8 cellular contexts compared by ENCODE assay signal in the genomic region with DNA sequence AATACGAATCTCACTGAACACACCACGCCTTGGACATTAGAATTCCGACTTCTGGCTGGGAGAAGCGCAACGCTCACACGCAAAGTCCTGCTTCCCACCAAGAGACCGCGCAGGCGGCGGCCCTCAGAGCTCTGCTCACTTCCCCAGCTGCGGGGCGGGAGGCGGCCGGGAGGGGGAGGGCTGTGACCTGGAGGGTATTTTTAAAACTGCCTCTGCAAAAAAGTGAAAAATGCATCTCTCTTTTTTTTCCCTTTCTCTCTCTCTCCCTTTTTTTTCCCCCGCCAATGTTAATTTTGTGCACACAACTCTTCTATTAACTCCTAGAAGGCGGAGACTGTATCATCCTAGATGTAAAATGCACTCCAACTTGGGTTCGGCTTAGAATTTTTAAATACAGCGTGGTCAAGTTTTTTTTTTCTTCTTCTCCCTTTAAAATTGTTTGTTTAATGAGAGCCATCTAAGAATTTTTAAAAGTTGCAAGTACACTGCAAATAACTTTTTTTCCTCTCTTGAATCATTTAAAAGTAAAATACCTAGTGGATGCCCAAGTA.
DNase-seq lines count a peak whose midpoint lies in the region; ATAC-seq and TF ChIP-seq lines count a peak whose summit lies in the region.

No MANE protein-coding gene starts in this region.

- ATAC-seq in GM19328 (IDR thresholded peaks at IDR 0.05; ENCODE audit: unreplicated experiment) (peak; percentile 28), HG03175 (IDR thresholded peaks at IDR 0.05; ENCODE audit: unreplicated experiment) (peak; percentile 44)

- H3K9me3 ChIP-seq in prostate gland, result no peaks in the 10 kb centered on the region

- 4% methylated on average over 18 of the region's 18 CpGs for WGBS in prostate gland

- peak; percentile 26 for DNase-seq in activated CD4-positive, CD25-positive, alpha-beta regulatory T cell treated with anti-CD3 and anti-CD28 coated beads, Interleukin-2, amount 50 U/mL, for 16 hours (ENCODE audit: low read depth, low spot score)
- DNase-seq in germinal center (ENCODE audit: low spot score) (peak; percentile 81), prostate gland (ENCODE audit: low spot score) (no peak), NCI-H2081 (lab: John Stamatoyannopoulos, UW) (no peak), HuH-7 (ENCODE audit: low spot score) (no peak)

- H3K27me3 ChIP-seq in prostate gland (replicated peaks; ENCODE audit: insufficient read depth), result no peaks in the 10 kb centered on the region

- no peak for TF ChIP-seq CTCF in C4-2B (conservative IDR thresholded peaks at IDR 0.05)
- peak in 1 of 4 experiments; percentile 25 for TF ChIP-seq CTCF in prostate gland (IDR thresholded peaks at IDR 0.05)

- H3K4me3 ChIP-seq in prostate gland, result peak overlapping the region; percentile 52 to 58

- H3K4me1 ChIP-seq in prostate gland (replicated peaks), result peaks cover 6% of the 10 kb centered on the region

- H3K27ac ChIP-seq in C4-2B, result peak overlapping the region; percentile 72; the same call in 1 of the 2 replicates
- H3K27ac ChIP-seq in prostate gland, result peak overlapping the region; percentile 93 to 95

- no peaks in the 10 kb centered on the region for H3K36me3 ChIP-seq in prostate gland

- no peak for TF ChIP-seq POLR2A in prostate gland (IDR thresholded peaks at IDR 0.05)

- intact Hi-C loops in prostate gland (cut with DNase I), result loop anchor here (5.0 to 10.0 kb wide), 4 partner anchors 71 to 372 kb away; a partner anchor contains a TSS

Comparison
In these comparisons a context has a peak if more than half of its experiments do, and no peak if none do; other contexts are left out.
1. DNase-seq: peak in activated CD4-positive, CD25-positive, alpha-beta regulatory T cell treated with anti-CD3 and anti-CD28 coated beads, Interleukin-2, amount 50 U/mL, for 16 hours (single experiment) and germinal center (single experiment); none in prostate gland (single experiment), NCI-H2081 (0 of 2) and HuH-7 (single experiment).